ENCODE assay signal across 3 cellular contexts in genomic region chr6:21639316-21639715, GRCh38.
TF ChIP-seq lines count a peak whose summit lies in the region.

No MANE protein-coding gene starts in this region.

TF ChIP-seq in SK-N-SH, 30 proteins besides CTCF, POLR2A, EP300 and RAD21 (continued from another document):
- TF ChIP-seq PBX3 (IDR thresholded peaks at IDR 0.05), result no peak
- no peak for TF ChIP-seq FOSL2 (IDR thresholded peaks at IDR 0.05; ENCODE audit: borderline replicate concordance, low read depth)
- TF ChIP-seq IRF3 (IDR thresholded peaks at IDR 0.05; ENCODE audit: low read depth, low read length), result no peak
- no peak for TF ChIP-seq USF2 (IDR thresholded peaks at IDR 0.05; ENCODE audit: borderline replicate concordance, low read depth, low read length)
- no peak for TF ChIP-seq SMC3 (IDR thresholded peaks at IDR 0.05; ENCODE audit: low read depth, low read length)
- no peak for TF ChIP-seq REST (IDR thresholded peaks at IDR 0.05; ENCODE audit: low read depth, low read length)
- TF ChIP-seq YY1 (IDR thresholded peaks at IDR 0.05; ENCODE audit: low read depth), result no peak
- TF ChIP-seq TCF12 (IDR thresholded peaks at IDR 0.05), result no peak
- no peak for TF ChIP-seq NFIC (IDR thresholded peaks at IDR 0.05; ENCODE audit: borderline replicate concordance)
TF ChIP-seq in SK-N-SH: peak in this region for 0.

TF ChIP-seq in SK-N-SH treated with all-trans-retinoic acid at 6 μM for 48 hours, 23 proteins besides CTCF, POLR2A, EP300 and RAD21 (continued from another document):
- no peak for TF ChIP-seq ZFP3 (CRISPR knock-in tag; IDR thresholded peaks at IDR 0.05)

TF ChIP-seq in WTC11, 78 proteins besides CTCF, POLR2A, EP300 and RAD21 (continued from another document):
- TF ChIP-seq ZNF232 (CRISPR knock-in tag; IDR thresholded peaks at IDR 0.05) (no peak), E2F5 (CRISPR knock-in tag; IDR thresholded peaks at IDR 0.05) (no peak), ELF4 (CRISPR knock-in tag; IDR thresholded peaks at IDR 0.05; ENCODE audit: low read depth) (no peak), ATF3 (CRISPR knock-in tag; conservative IDR thresholded peaks at IDR 0.05) (no peak), ESRRA (CRISPR knock-in tag; IDR thresholded peaks at IDR 0.05; ENCODE audit: borderline replicate concordance) (no peak), ATF1 (CRISPR knock-in tag; IDR thresholded peaks at IDR 0.05) (no peak), NR3C1 (CRISPR knock-in tag; conservative IDR thresholded peaks at IDR 0.05; ENCODE audit: low read depth) (no peak)
TF ChIP-seq in WTC11: peak in this region for 0.
